Comparison of ENCODE assay signal across 9 cellular contexts in genomic region chr15:44593042-44593736, GRCh38. TPM values are rescaled to one million over a fixed set of nuclear protein-coding genes. Genes with fewer than 3 reads are reported as not detected.
DNase-seq lines count a peak whose midpoint lies in the region; ATAC-seq and TF ChIP-seq lines count a peak whose summit lies in the region.
"Had no signal": no experiment of that assay in that cellular context is flagged by ENCODE, and none has a peak within 500 bp of the region (broad histone marks: within the 10 kb centered on the region; RNA-seq: fewer than 3 reads in every experiment).

No MANE protein-coding gene starts in this region.

- H3K4me3 Mint-ChIP-seq in activated T-cell treated with anti-CD3 and anti-CD28 coated beads, Interleukin-2, amount 50 U/mL, for 72 hours = no peak overlapping the region
- H3K4me3 Mint-ChIP-seq: activated naive CD4-positive, alpha-beta T cell treated with anti-CD3 and anti-CD28 coated beads, Interleukin-2, amount 50 U/mL, for 24 hours had no signal

- no peak overlapping the region for H3K27ac Mint-ChIP-seq in activated T-cell treated with anti-CD3 and anti-CD28 coated beads, Interleukin-2, amount 50 U/mL, for 72 hours
- H3K27ac Mint-ChIP-seq: activated naive CD4-positive, alpha-beta T cell treated with anti-CD3 and anti-CD28 coated beads, Interleukin-2, amount 50 U/mL, for 24 hours had no signal

- H3K27me3 Mint-ChIP-seq in activated T-cell treated with anti-CD3 and anti-CD28 coated beads, Interleukin-2, amount 50 U/mL, for 72 hours (ENCODE audit: low read depth) = no peaks in the 10 kb centered on the region
- H3K27me3 Mint-ChIP-seq: activated naive CD4-positive, alpha-beta T cell treated with anti-CD3 and anti-CD28 coated beads, Interleukin-2, amount 50 U/mL, for 24 hours had no signal

- no peak overlapping the region for H3K27ac ChIP-seq in C4-2B

- no peaks in the 10 kb centered on the region for H3K9me3 Mint-ChIP-seq in activated T-cell treated with anti-CD3 and anti-CD28 coated beads, Interleukin-2, amount 50 U/mL, for 72 hours
- H3K9me3 Mint-ChIP-seq: activated naive CD4-positive, alpha-beta T cell treated with anti-CD3 and anti-CD28 coated beads, Interleukin-2, amount 50 U/mL, for 24 hours had no signal

- ATAC-seq in activated T-cell treated with anti-CD3 and anti-CD28 coated beads, Interleukin-2, amount 50 U/mL, for 72 hours (replicated peaks in 1 of 2) = peak; percentile 72 to 75
- ATAC-seq in left lobe of liver = peak; percentile 38

- H3K4me3 ChIP-seq in HFF-Myc (replicated peaks; ENCODE audit: low read depth, low read length) = no peak overlapping the region

- peaks cover 28% of the 10 kb centered on the region for H3K4me1 Mint-ChIP-seq in activated T-cell treated with anti-CD3 and anti-CD28 coated beads, Interleukin-2, amount 50 U/mL, for 72 hours (ENCODE audit: low read depth)

- DNase-seq in HFF-Myc (ENCODE audit: extremely low read depth, low read depth) = no peak
- peak in 1 of 2 donors; percentile 14 for DNase-seq in activated T-cell treated with anti-CD3 and anti-CD28 coated beads, Interleukin-2, amount 50 U/mL, for 72 hours
- no peak for DNase-seq in left lobe of liver (ENCODE audit: low spot score)
- no peak for DNase-seq in KG1 (lab: John Stamatoyannopoulos, UW)
- no peak for DNase-seq in DMS79 (lab: John Stamatoyannopoulos, UW)
- no peak for DNase-seq in NCI-H510A (lab: John Stamatoyannopoulos, UW)
- no peak for DNase-seq in GM20000 (ENCODE audit: low spot score)

- TF ChIP-seq CTCF in C4-2B (conservative IDR thresholded peaks at IDR 0.05) (peak; percentile 46), HFF-Myc (IDR thresholded peaks at IDR 0.05; ENCODE audit: low read depth, low read length, missing control alignments) (peak; percentile 47), GM20000 (IDR thresholded peaks at IDR 0.05; ENCODE audit: extremely low read depth, missing control alignments) (no peak)

- H3K36me3 Mint-ChIP-seq in activated T-cell treated with anti-CD3 and anti-CD28 coated beads, Interleukin-2, amount 50 U/mL, for 72 hours (ENCODE audit: insufficient read depth in 2 of 2) = peaks cover 6 to 27% of the 10 kb centered on the region in 2 donors

RNA-seq across cellular contexts. Expression of gene EIF3J, which starts 56.2 kb away (rescaled TPM):
- 10 to 100 TPM; 61.1 to 64.9 TPM for total RNA-seq in activated T-cell treated with anti-CD3 and anti-CD28 coated beads, Interleukin-2, amount 50 U/mL, for 72 hours
- total RNA-seq in left lobe of liver = 33.0 TPM
